In the genomic region with DNA sequence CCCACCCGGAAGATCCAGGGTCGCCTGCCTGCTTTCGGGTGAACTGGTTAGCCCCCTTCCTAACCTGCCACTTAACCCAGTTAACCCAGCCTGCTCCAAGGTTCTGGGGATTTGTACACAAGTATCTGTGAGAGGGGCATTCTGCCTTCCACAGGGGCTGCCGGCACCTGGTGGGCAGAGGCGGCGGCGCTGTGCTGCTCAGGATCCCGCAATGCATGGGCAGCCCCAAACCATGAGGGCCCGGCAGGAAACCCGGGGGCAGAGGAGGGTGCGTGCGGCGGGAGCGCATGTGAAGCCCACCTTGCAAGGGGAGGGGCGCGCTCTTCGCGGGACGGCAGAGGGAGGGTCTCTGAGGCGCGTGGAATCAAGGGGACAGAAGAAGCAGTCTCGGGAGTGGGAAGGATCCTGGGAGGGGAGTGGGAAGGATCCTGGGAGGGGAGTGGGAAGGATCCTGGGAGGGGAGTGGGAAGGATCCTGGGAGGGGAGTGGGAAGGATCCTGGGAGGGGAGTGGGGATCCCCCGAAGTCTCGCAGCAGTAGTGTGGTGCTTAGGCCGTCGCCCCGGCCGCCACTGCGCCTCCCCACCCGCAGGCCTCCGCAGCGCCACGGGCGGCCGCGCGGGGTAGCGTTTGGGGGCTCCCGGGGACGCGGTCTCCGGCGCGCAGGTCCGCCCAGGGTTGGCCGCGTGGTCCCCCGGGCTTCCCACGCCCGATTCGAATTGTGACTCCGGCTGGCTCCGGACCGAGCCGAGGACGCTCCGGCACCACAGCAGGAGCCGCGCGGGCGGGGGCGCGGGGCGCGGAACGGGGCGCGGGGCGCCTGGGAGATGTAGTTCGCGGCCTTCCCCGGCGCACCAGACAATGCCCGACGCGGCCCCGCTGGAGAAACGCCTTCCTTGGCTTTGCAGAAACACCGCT, we compare ENCODE assay signal across 8 cellular contexts. TPM values are rescaled to one million over a fixed set of nuclear protein-coding genes. Genes with fewer than 3 reads are reported as not detected.
DNase-seq lines count a peak whose midpoint lies in the region; ATAC-seq and TF ChIP-seq lines count a peak whose summit lies in the region.

No MANE protein-coding gene starts in this region.

- H3K36me3 Mint-ChIP-seq in Caco-2 (ENCODE audit: insufficient read depth, unreplicated experiment), result peaks cover 12% of the 10 kb centered on the region
- peaks cover 3% of the 10 kb centered on the region for H3K36me3 Mint-ChIP-seq in activated CD4-positive, alpha-beta T cell treated with anti-CD3 and anti-CD28 coated beads, Interleukin-2, amount 10 ng/mL, durations not matched to agents 24 days and 14 days (ENCODE audit: low read depth)

- CTCF ChIA-PET in Caco-2 (lab: Charles Lee), result no interaction called here

- H3K27me3 Mint-ChIP-seq in Caco-2 (ENCODE audit: insufficient read depth, unreplicated experiment), result peaks cover 2% of the 10 kb centered on the region
- H3K27me3 Mint-ChIP-seq in activated CD4-positive, alpha-beta T cell treated with anti-CD3 and anti-CD28 coated beads, Interleukin-2, amount 10 ng/mL, durations not matched to agents 24 days and 14 days, result peaks cover 22% of the 10 kb centered on the region

- H3K4me1 ChIP-seq in Caco-2 (peaks cover 22% of the 10 kb centered on the region), liver (ENCODE audit: control insufficient read depth in 4 of 4, insufficient read depth in 4 of 4, low read length in 3 of 4) (peaks cover 6 to 26% (median 19%) of the 10 kb centered on the region in 4 donors)

- no peaks in the 10 kb centered on the region for H3K9me3 ChIP-seq in Caco-2
- no peaks in the 10 kb centered on the region for H3K9me3 ChIP-seq in liver (ENCODE audit: control insufficient read depth in 4 of 4, low read length in 3 of 4)

- TF ChIP-seq RAD21 in liver (IDR thresholded peaks at IDR 0.05), result no peak

- H3K27ac ChIP-seq in liver (ENCODE audit: low read depth in 1 of 2, low read length in 2 of 2), result peak overlapping the region in 1 of 2 donors; percentile 5

- H3K4me3 Mint-ChIP-seq in Caco-2 (ENCODE audit: unreplicated experiment), result peak overlapping the region; percentile 59
- H3K4me3 Mint-ChIP-seq in activated CD4-positive, alpha-beta T cell treated with anti-CD3 and anti-CD28 coated beads, Interleukin-2, amount 10 ng/mL, durations not matched to agents 24 days and 14 days, result peak overlapping the region; percentile 68

- H3K9ac ChIP-seq in liver (ENCODE audit: low read depth in 1 of 2, low read length in 2 of 2), result no peak overlapping the region

- peak; percentile 53 for ATAC-seq in GM21723 (IDR thresholded peaks at IDR 0.05; ENCODE audit: unreplicated experiment)

- H3K36me3 ChIP-seq in Caco-2 (ENCODE audit: control insufficient read depth, insufficient read depth, low read length) (no peaks in the 10 kb centered on the region), liver (ENCODE audit: control insufficient read depth in 4 of 4, insufficient read depth in 3 of 4, low read depth in 1 of 4, low read length in 3 of 4) (no peaks in the 10 kb centered on the region)

- WGBS in liver, result 15% methylated on average over 79 of the region's 79 CpGs

- H3K4me1 Mint-ChIP-seq in Caco-2 (ENCODE audit: low read depth, unreplicated experiment), result peaks cover 10% of the 10 kb centered on the region
- peaks cover 10% of the 10 kb centered on the region for H3K4me1 Mint-ChIP-seq in activated CD4-positive, alpha-beta T cell treated with anti-CD3 and anti-CD28 coated beads, Interleukin-2, amount 10 ng/mL, durations not matched to agents 24 days and 14 days

- intact Hi-C loops in Caco-2 (cut with micrococcal nuclease; ENCODE audit: unreplicated experiment), result loop anchor here (1.0 kb wide), 2 partner anchors 16 to 76 kb away; a partner anchor contains a TSS
- intact Hi-C loops in activated CD4-positive, alpha-beta T cell treated with anti-CD3 and anti-CD28 coated beads, Interleukin-2, amount 10 ng/mL, durations not matched to agents 24 days and 14 days (cut with micrococcal nuclease), result loop anchor here (1.0 to 5.0 kb wide), 4 partner anchors 10 to 427 kb away; a partner anchor contains a TSS

- TF ChIP-seq CTCF in Caco-2 (IDR thresholded peaks at IDR 0.05; ENCODE audit: insufficient read depth in 1 of 2, low read depth in 1 of 2, low read length in 1 of 2, severe bottlenecking in 1 of 2, unreplicated experiment in 1 of 2) (peak; percentile 49 to 65), liver (IDR thresholded peaks at IDR 0.05; ENCODE audit: low read depth, low read length, missing input control) (peak; percentile 52)

- DNase-seq in Caco-2 (peak; percentile 62 to 77), NCI-H146 treated with DMSO at 0.1 percent for 48 hours (lab: John Stamatoyannopoulos, UW; ENCODE audit: unreplicated experiment) (peak; percentile 62), dermis blood vessel endothelial cell (peak; percentile 78), GDM1 (lab: John Stamatoyannopoulos, UW) (no peak)
- DNase-seq in activated CD4-positive, alpha-beta T cell treated with anti-CD3 and anti-CD28 coated beads, Interleukin-2, amount 10 ng/mL, durations not matched to agents 24 days and 14 days, result peak; percentile 91
- peak; percentile 73 to 75 for DNase-seq in stimulated activated CD4-positive, alpha-beta T cell treated with anti-CD3 and anti-CD28 coated beads, Interleukin-2, amount 100 ng/mL, for 24 hours

- peak overlapping the region; percentile 39 for H3K4me3 ChIP-seq in Caco-2 (ENCODE audit: low read depth, low read length)
- peak overlapping the region in 2 of 3 donors; percentile 21 to 64 for H3K4me3 ChIP-seq in liver (ENCODE audit: low read depth in 1 of 3, low read length in 3 of 3)

- H3K27me3 ChIP-seq in Caco-2 (replicated peaks; ENCODE audit: control insufficient read depth, insufficient read depth, low read length), result no peaks in the 10 kb centered on the region
- H3K27me3 ChIP-seq in liver (ENCODE audit: control insufficient read depth in 4 of 4, insufficient read depth in 4 of 4, low read length in 3 of 4), result no peaks in the 10 kb centered on the region

- H3K27ac Mint-ChIP-seq in Caco-2 (ENCODE audit: unreplicated experiment), result no peak overlapping the region
- peak overlapping the region; percentile 48 for H3K27ac Mint-ChIP-seq in activated CD4-positive, alpha-beta T cell treated with anti-CD3 and anti-CD28 coated beads, Interleukin-2, amount 10 ng/mL, durations not matched to agents 24 days and 14 days

- H3K9me3 Mint-ChIP-seq in Caco-2 (ENCODE audit: unreplicated experiment), result no peaks in the 10 kb centered on the region
- H3K9me3 Mint-ChIP-seq in activated CD4-positive, alpha-beta T cell treated with anti-CD3 and anti-CD28 coated beads, Interleukin-2, amount 10 ng/mL, durations not matched to agents 24 days and 14 days, result no peaks in the 10 kb centered on the region

- no TSS peak for BruUV-seq in Caco-2 (replicated peaks; lab: Mats Ljungman, UMichigan)

- POLR2A ChIA-PET in Caco-2 (lab: Charles Lee), result no interaction called here

TF ChIP-seq in liver, 16 proteins besides CTCF, POLR2A, EP300 and RAD21:
- TF ChIP-seq FOXA1 (IDR thresholded peaks at IDR 0.05) (no peak), TAF1 (conservative IDR thresholded peaks at IDR 0.05) (no peak), FOXA2 (IDR thresholded peaks at IDR 0.05) (no peak), SP1 (IDR thresholded peaks at IDR 0.05) (no peak), JUND (IDR thresholded peaks at IDR 0.05) (no peak)
- TF ChIP-seq, protein P1, sequence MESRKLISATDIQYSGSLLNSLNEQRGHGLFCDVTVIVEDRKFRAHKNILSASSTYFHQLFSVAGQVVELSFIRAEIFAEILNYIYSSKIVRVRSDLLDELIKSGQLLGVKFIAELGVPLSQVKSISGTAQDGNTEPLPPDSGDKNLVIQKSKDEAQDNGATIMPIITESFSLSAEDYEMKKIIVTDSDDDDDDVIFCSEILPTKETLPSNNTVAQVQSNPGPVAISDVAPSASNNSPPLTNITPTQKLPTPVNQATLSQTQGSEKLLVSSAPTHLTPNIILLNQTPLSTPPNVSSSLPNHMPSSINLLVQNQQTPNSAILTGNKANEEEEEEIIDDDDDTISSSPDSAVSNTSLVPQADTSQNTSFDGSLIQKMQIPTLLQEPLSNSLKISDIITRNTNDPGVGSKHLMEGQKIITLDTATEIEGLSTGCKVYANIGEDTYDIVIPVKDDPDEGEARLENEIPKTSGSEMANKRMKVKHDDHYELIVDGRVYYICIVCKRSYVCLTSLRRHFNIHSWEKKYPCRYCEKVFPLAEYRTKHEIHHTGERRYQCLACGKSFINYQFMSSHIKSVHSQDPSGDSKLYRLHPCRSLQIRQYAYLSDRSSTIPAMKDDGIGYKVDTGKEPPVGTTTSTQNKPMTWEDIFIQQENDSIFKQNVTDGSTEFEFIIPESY (IDR thresholded peaks at IDR 0.05), result no peak

RNA-seq across cellular contexts. Expression of a gene that starts 4.9 kb away (rescaled TPM):
- total RNA-seq in Caco-2 (2022) (158 and 167 TPM in 2 replicates), dermis blood vessel endothelial cell (43.4 and 55.5 TPM in 2 replicates), liver (10 to 100 TPM; 27.9 to 28.1 TPM)
- 187 and 192 TPM in 2 replicates for total RNA-seq in activated CD4-positive, alpha-beta T cell treated with anti-CD3 and anti-CD28 coated beads, Interleukin-2, amount 10 ng/mL, durations not matched to agents 24 days and 14 days
- 10 to 100 TPM in 1 of 2 donors, 1 to 10 TPM in 1; 3.7 to 14.0 TPM for polyA plus RNA-seq in liver

RNA-seq across cellular contexts. Expression of a gene that starts 16.4 kb away (rescaled TPM):
- 0.86 and 0.91 TPM in 2 replicates for total RNA-seq in Caco-2 (2022)
- 5.7 and 6.4 TPM in 2 replicates for total RNA-seq in activated CD4-positive, alpha-beta T cell treated with anti-CD3 and anti-CD28 coated beads, Interleukin-2, amount 10 ng/mL, durations not matched to agents 24 days and 14 days
- 0.05 and 0.17 TPM in 2 replicates for total RNA-seq in dermis blood vessel endothelial cell
- total RNA-seq in liver, result under 1 TPM; 0.08 to 0.14 TPM
- under 1 TPM in 1 of 2 donors, not detected in 1; 0.02 TPM for polyA plus RNA-seq in liver

RNA-seq across cellular contexts. Expression of a gene that starts 59.9 kb away (rescaled TPM):
- total RNA-seq in Caco-2 (2022) (0.88 and 1.5 TPM in 2 replicates), dermis blood vessel endothelial cell (265 and 324 TPM in 2 replicates), liver (10 to 100 TPM in 1 of 2 donors, 1 to 10 TPM in 1; 4.3 to 10.9 TPM)
- 0.37 and 0.43 TPM in 2 replicates for total RNA-seq in activated CD4-positive, alpha-beta T cell treated with anti-CD3 and anti-CD28 coated beads, Interleukin-2, amount 10 ng/mL, durations not matched to agents 24 days and 14 days
- polyA plus RNA-seq in liver, result 10 to 100 TPM; 30.6 to 40.0 TPM

Comparison
In these comparisons a context has a peak if more than half of its experiments do, and no peak if none do; other contexts are left out.
1. RNA of a gene that starts 59.9 kb away (total RNA-seq): 265 to 324 TPM in dermis blood vessel endothelial cell; 4.3 to 10.9 TPM in liver, 0.88 to 1.5 TPM in Caco-2 and 0.37 to 0.43 TPM in activated CD4-positive, alpha-beta T cell treated with anti-CD3 and anti-CD28 coated beads, Interleukin-2, amount 10 ng/mL, durations not matched to agents 24 days and 14 days; every median in the first group is over 10 times any median in the second.